ENCODE assay signal across 8 cellular contexts in the genomic region with DNA sequence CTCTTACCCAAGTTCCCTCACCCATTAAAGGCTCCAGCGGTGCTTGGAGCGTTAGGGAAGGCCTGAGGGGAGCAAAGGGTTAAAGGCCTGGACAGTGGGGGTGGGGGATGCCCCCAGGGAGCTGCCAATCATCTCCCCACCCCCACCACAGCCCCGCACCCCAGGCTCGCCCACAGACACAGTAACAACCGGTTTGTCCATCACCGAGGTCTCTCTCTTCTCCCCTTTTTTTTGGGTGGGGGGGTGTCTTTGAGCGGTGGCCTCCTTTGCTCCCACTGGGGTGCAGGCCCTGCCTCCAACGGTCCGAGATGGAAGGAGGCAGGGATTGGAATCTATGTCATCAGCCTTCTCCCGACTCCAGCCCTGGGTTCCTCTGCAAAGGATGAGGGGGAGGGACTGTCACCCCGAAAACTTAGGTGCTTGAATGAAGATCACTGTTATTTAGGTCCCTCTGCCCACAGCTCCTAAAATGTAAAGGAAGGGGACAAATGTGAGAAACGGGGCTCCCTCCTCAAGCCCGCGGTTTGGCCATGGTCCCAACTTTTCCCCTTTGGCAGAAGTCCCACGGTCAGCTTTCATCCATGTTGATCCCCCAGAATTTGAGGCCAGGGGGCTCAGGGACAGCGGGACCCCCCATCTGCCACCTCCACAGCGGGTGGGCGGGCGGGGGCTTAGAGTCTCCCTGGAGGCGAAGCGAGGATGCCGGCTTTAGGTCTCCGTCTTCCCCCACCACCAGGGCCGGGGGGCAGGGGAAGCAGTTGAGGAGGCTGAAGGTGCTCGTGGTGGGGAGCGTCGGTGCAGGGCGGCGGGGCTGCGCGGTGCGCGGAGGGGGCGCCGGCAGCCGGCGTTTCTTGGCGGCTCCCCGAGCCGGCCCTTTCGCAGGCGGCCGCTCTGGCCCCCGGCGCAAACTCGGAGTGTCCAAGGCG. TPM values are rescaled to one million over a fixed set of nuclear protein-coding genes. Genes with fewer than 3 reads are reported as not detected.
A peak's percentile ranks its signal among the peaks of the same experiment; 100 is the strongest.
DNase-seq lines count a peak whose midpoint lies in the region; ATAC-seq and TF ChIP-seq lines count a peak whose summit lies in the region.
"Had no signal": no experiment of that assay in that cellular context is flagged by ENCODE, and none has a peak within 500 bp of the region (broad histone marks: within the 10 kb centered on the region; RNA-seq: fewer than 3 reads in every experiment).

No MANE protein-coding gene starts in this region.

- TF ChIP-seq POLR2A in esophagus squamous epithelium (IDR thresholded peaks at IDR 0.05) = no peak

- no peak for ATAC-seq in HG02852 (IDR thresholded peaks at IDR 0.05; ENCODE audit: unreplicated experiment)
- no peak for ATAC-seq in GM19452 (IDR thresholded peaks at IDR 0.05; ENCODE audit: unreplicated experiment)

- H3F3A ChIP-seq in SU-DHL-6 (ENCODE audit: insufficient read depth) = peaks cover 4% of the 10 kb centered on the region; the same call in 1 of the 2 replicates

- DNase-seq in H7 (peak; percentile 77), esophagus squamous epithelium (lab: John Stamatoyannopoulos, UW) (no peak), NCI-H187 treated with DMSO at 0.1 percent for 48 hours (lab: John Stamatoyannopoulos, UW) (no peak)
- DNase-seq: effector CD4-positive, alpha-beta T cell had no signal

- no peaks in the 10 kb centered on the region for H3K36me3 ChIP-seq in H7 (replicated peaks; ENCODE audit: control insufficient read depth, insufficient read depth, low read length)
- H3K36me3 ChIP-seq in SU-DHL-6 (ENCODE audit: low read length) = no peaks in the 10 kb centered on the region
- no peaks in the 10 kb centered on the region for H3K36me3 ChIP-seq in esophagus squamous epithelium

- no peak overlapping the region for H2AFZ ChIP-seq in SU-DHL-6 (ENCODE audit: low read depth, low read length, severe bottlenecking)

- H3K4me2 ChIP-seq in SU-DHL-6 (ENCODE audit: low read depth, low read length, poor library complexity, severe bottlenecking) = peak overlapping the region; percentile 69

- H3K9me3 ChIP-seq in SU-DHL-6 (ENCODE audit: insufficient read depth, low read length) = no peaks in the 10 kb centered on the region
- H3K9me3 ChIP-seq in esophagus squamous epithelium = no peaks in the 10 kb centered on the region

- H3K4me3 ChIP-seq in H7 (ENCODE audit: insufficient read depth, low read depth, low read length) = peak overlapping the region; percentile 52
- H3K4me3 ChIP-seq in SU-DHL-6 (ENCODE audit: insufficient read depth, low read length, poor library complexity, severe bottlenecking) = no peak overlapping the region
- H3K4me3 ChIP-seq in esophagus squamous epithelium = peak overlapping the region; percentile 53 to 76 (median 64)
- H3K4me3 ChIP-seq in skin epidermis = peak overlapping the region; percentile 38 to 72 (median 48)

- no peaks in the 10 kb centered on the region for H3K9me2 ChIP-seq in SU-DHL-6 (replicated peaks; ENCODE audit: insufficient read depth, low read length)

- peaks cover 15 to 56% (median 26%) of the 10 kb centered on the region in 3 donors for H3K4me1 ChIP-seq in esophagus squamous epithelium

- H3K79me2 ChIP-seq in SU-DHL-6 (ENCODE audit: insufficient read depth, low read length) = no peaks in the 10 kb centered on the region

- no peak overlapping the region for H3K9ac ChIP-seq in SU-DHL-6 (ENCODE audit: low read length)

- WGBS in esophagus squamous epithelium, 2 donors = 44 to 51% methylated on average over 7 of the region's 47 CpGs

- H3K27ac ChIP-seq in SU-DHL-6 (ENCODE audit: low read depth, low read length) = no peak overlapping the region
- peak overlapping the region in 1 of 4 donors; percentile 58 for H3K27ac ChIP-seq in esophagus squamous epithelium
- H3K27ac ChIP-seq in skin epidermis = peak overlapping the region in 2 of 21 experiments; percentile 12 to 83

- intact Hi-C loops in esophagus squamous epithelium (cut with DNase I) = no loop called here

- TF ChIP-seq CTCF in SU-DHL-6 (IDR thresholded peaks at IDR 0.05; ENCODE audit: insufficient read depth, low read length, poor library complexity, severe bottlenecking) = no peak
- TF ChIP-seq CTCF in esophagus squamous epithelium (IDR thresholded peaks at IDR 0.05) = no peak

- H4K20me1 ChIP-seq in SU-DHL-6 (ENCODE audit: low read depth, low read length) = no peaks in the 10 kb centered on the region

- peaks cover 83% of the 10 kb centered on the region for H3K27me3 ChIP-seq in H7 (ENCODE audit: control insufficient read depth, insufficient read depth, low read length)
- H3K27me3 ChIP-seq in SU-DHL-6 (ENCODE audit: low read length) = no peaks in the 10 kb centered on the region
- peaks cover 0 to 82% (median 13%) of the 10 kb centered on the region in 4 donors for H3K27me3 ChIP-seq in esophagus squamous epithelium

RNA-seq across cellular contexts. Expression of a gene that starts 1.7 kb away (rescaled TPM):
- 6.1 and 6.2 TPM in 2 replicates for total RNA-seq in H7 (2014; rRNA removed; shearing (Covaris generic))
- total RNA-seq in esophagus squamous epithelium = 1 to 10 TPM; 1.8 to 3.2 (median 2.8) TPM

RNA-seq across cellular contexts. Expression of a gene that starts 32.0 kb away (rescaled TPM):
- total RNA-seq in H7 (2014; rRNA removed; shearing (Covaris generic)) = 17.8 and 22.1 TPM in 2 replicates
- total RNA-seq in esophagus squamous epithelium = 10 to 100 TPM; 30.6 to 79.7 (median 35.1) TPM

RNA-seq across cellular contexts. Expression of a gene that starts 57.1 kb away (rescaled TPM):
- total RNA-seq in H7 (2014; rRNA removed; shearing (Covaris generic)) = 2.9 TPM in 2 replicates
- total RNA-seq in esophagus squamous epithelium = 1 to 10 TPM; 4.9 to 8.3 (median 7.8) TPM
